Comparison of ENCODE assay signal across 12 cellular contexts in the genomic region with DNA sequence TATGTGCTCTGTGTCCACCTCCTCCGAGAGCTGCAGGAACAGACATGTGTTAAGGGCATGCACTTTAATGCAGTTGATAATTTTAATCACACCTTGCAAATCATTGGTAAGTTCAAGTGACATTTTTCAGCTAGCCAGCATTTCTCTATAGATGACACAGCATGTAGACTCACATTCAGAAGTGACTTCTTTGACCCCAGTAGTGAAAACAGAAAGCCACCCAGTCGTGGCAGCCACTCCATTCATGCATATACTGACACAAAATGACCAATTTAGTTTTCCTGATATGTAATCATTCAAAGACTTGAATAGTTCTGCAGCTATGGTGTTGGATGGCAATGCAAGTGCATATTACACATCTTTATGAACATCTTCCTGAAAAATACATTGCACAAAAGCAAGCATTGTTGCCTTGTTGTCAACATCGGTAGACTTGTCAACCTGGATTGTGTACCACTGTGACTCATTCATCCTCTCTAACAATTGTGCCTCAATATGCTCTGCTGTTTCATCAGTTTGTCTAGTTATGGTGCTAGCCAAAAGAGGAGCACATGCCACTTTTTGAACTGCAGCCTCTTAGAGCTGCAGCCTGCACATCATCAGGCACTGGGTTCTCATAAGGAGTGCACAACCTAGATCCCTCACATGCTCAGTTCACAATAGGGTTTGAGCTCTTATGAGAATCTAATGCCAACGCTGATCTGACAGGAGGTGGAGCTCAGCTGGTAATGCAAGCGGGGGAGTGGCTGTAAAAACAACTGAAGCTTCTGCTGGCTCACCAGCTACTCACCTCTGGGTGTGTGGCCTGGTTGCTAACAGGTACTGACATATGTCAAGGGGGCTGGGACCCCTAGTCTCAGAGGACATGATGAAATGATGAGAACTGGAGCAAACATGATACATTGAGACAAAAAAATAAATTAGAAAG.
A peak's percentile ranks its signal among the peaks of the same experiment; 100 is the strongest.
DNase-seq lines count a peak whose midpoint lies in the region; ATAC-seq, FAIRE-seq and TF ChIP-seq lines count a peak whose summit lies in the region.
"Had no signal": no experiment of that assay in that cellular context is flagged by ENCODE, and none has a peak within 500 bp of the region (broad histone marks: within the 10 kb centered on the region; RNA-seq: fewer than 3 reads in every experiment).

No MANE protein-coding gene starts in this region.

- peaks cover 16% of the 10 kb centered on the region for H3K4me1 ChIP-seq in GM12878 (ENCODE audit: control insufficient read depth, insufficient read depth, low read length)
- H3K4me1 ChIP-seq: left lung had no signal

- POLR2A ChIA-PET in GM12878 (lab: Charles Lee): no interaction called here

- H3K4me1 Mint-ChIP-seq in activated T-cell treated with anti-CD3 and anti-CD28 coated beads, Interleukin-2, amount 50 U/mL, for 4 hours (ENCODE audit: low read depth): no peaks in the 10 kb centered on the region

- peaks cover 14% of the 10 kb centered on the region for H3K9me3 Mint-ChIP-seq in activated T-cell treated with anti-CD3 and anti-CD28 coated beads, Interleukin-2, amount 50 U/mL, for 4 hours

- TF ChIP-seq POLR2A in GM12878 (IDR thresholded peaks at IDR 0.05; ENCODE audit: low read depth, low read length): no peak
- no peak for TF ChIP-seq POLR2A in erythroblast (IDR thresholded peaks at IDR 0.05; ENCODE audit: low read length)

- H3K27me3 Mint-ChIP-seq in activated T-cell treated with anti-CD3 and anti-CD28 coated beads, Interleukin-2, amount 50 U/mL, for 4 hours (ENCODE audit: low read depth): no peaks in the 10 kb centered on the region

- CTCF ChIA-PET in GM12878 (lab: Yijun Ruan, JAX): interaction anchor here (1.0 to 1.2 kb wide), 2 partner anchors 8 to 23 kb away, joined by 3 read pairs; no protein-coding TSS in a partner anchor

- no peak overlapping the region for H3K4me3 ChIP-seq in GM12878
- H3K4me3 ChIP-seq: left lung, SK-N-MC had no signal

- 3% methylated on average over 5 of the region's 5 CpGs for whole genome bisulfite sequencing in GM12878 (ENCODE audit: insufficient coverage, insufficient replicate concordance, low lambda C conversion rate, missing lambda C conversion rate)

- DNase-seq in GM12878 (ENCODE audit: low read depth, low spot score): peak; percentile 23
- DNase-seq in activated gamma-delta T cell treated with Interleukin-2 at 50 U/mL for 16 hours: no peak
- DNase-seq in activated T-cell treated with anti-CD3 and anti-CD28 coated beads, Interleukin-2, amount 50 U/mL, for 4 hours: no peak
- no peak for DNase-seq in mucosa of gallbladder (ENCODE audit: low spot score)
- no peak for DNase-seq in erythroblast (lab: John Stamatoyannopoulos, UW)
- DNase-seq: DND-41, left lung, NCI-H1436 had no signal

- FAIRE-seq in GM12878 (lab: Jason Lieb, UNC): peak; percentile 76

- H3K27me3 ChIP-seq in GM12878 (replicated peaks in 1 of 2; ENCODE audit: control insufficient read depth in 2 of 2, insufficient read depth in 2 of 2, low read length in 1 of 2): no peaks in the 10 kb centered on the region
- H3K27me3 ChIP-seq: left lung had no signal

- H3K36me3 ChIP-seq in GM12878 (ENCODE audit: control insufficient read depth in 2 of 2, insufficient read depth in 2 of 2, low read length in 1 of 2): no peaks in the 10 kb centered on the region
- H3K36me3 ChIP-seq: left lung had no signal

- H3K9ac ChIP-seq in GM12878 (ENCODE audit: control insufficient read depth, insufficient read depth, low read length): no peak overlapping the region

- TF ChIP-seq RAD21 in GM12878 (IDR thresholded peaks at IDR 0.05; ENCODE audit: insufficient read depth, low read depth, low read length): no peak

- no peak for TF ChIP-seq CTCF in GM12878 (IDR thresholded peaks at IDR 0.05 in 2 of 3, conservative IDR thresholded peaks at IDR 0.05 in 1 of 3; ENCODE audit: control insufficient read depth in 2 of 3, extremely low read depth in 1 of 3, insufficient read depth in 1 of 3, low read depth in 3 of 3, low read length in 3 of 3)

- intact Hi-C loops in GM12878 (cut with micrococcal nuclease; ENCODE audit: unreplicated experiment): no loop called here

- no peaks in the 10 kb centered on the region for H4K20me1 ChIP-seq in GM12878 (ENCODE audit: control insufficient read depth, insufficient read depth)

- no TSS peak for BruUV-seq in GM12878 (replicated peaks; lab: Mats Ljungman, UMichigan)

- RAD21 ChIA-PET in GM12878 (lab: Charles Lee; ENCODE audit: unreplicated experiment): interaction anchor here (0.6 to 1.4 kb wide), 5 partner anchors 40 to 236 kb away, joined by 3 to 5 read pairs (median 4); no protein-coding TSS in a partner anchor

- H2AFZ ChIP-seq in GM12878 (ENCODE audit: control insufficient read depth, low read depth, low read length): no peak overlapping the region; the same call in 1 of the 2 replicates

- H3K4me3 Mint-ChIP-seq in activated T-cell treated with anti-CD3 and anti-CD28 coated beads, Interleukin-2, amount 50 U/mL, for 4 hours: no peak overlapping the region

- in situ Hi-C loops in GM12878 (cut with MboI): no loop called here

- H3K79me2 ChIP-seq in GM12878 (ENCODE audit: control insufficient read depth, insufficient read depth, low read length): no peaks in the 10 kb centered on the region

- H3K9me3 ChIP-seq in GM12878 (replicated peaks; ENCODE audit: control insufficient read depth, insufficient read depth, low read length): no peaks in the 10 kb centered on the region
- H3K9me3 ChIP-seq: left lung had no signal

- SMC1A ChIA-PET in GM12878 (lab: Charles Lee; ENCODE audit: uncharacterized antibody, unreplicated experiment): interaction anchor here (1.2 to 2.0 kb wide), 4 partner anchors 14 to 45 kb away, joined by 3 to 9 read pairs (median 4); no protein-coding TSS in a partner anchor

- TF ChIP-seq EP300 in GM12878 (IDR thresholded peaks at IDR 0.05; ENCODE audit: borderline replicate concordance in 1 of 2, control insufficient read depth in 1 of 2, low read depth in 2 of 2, low read length in 2 of 2): no peak

- ATAC-seq in GM18870 (IDR thresholded peaks at IDR 0.05; ENCODE audit: unreplicated experiment) (peak; percentile 97), GM21528 (IDR thresholded peaks at IDR 0.05; ENCODE audit: low FRiP score, unreplicated experiment) (peak; percentile 92), HG03108 (IDR thresholded peaks at IDR 0.05; ENCODE audit: unreplicated experiment) (peak; percentile 96), GM12878 (peak; percentile 97)
- ATAC-seq in activated T-cell treated with anti-CD3 and anti-CD28 coated beads, Interleukin-2, amount 50 U/mL, for 4 hours: no peak
- ATAC-seq: left lung had no signal

- H3K36me3 Mint-ChIP-seq in activated T-cell treated with anti-CD3 and anti-CD28 coated beads, Interleukin-2, amount 50 U/mL, for 4 hours (ENCODE audit: insufficient read depth): no peaks in the 10 kb centered on the region

- peak overlapping the region; percentile 87 for H3K4me2 ChIP-seq in GM12878 (ENCODE audit: control insufficient read depth, insufficient read depth)

- H3K27ac ChIP-seq in GM12878 (ENCODE audit: control insufficient read depth, insufficient read depth): no peak overlapping the region
- H3K27ac ChIP-seq: left lung, SK-N-MC had no signal

TF ChIP-seq in GM12878, 131 proteins besides CTCF, POLR2A, EP300 and RAD21 (continues in another document):
- no peak for TF ChIP-seq SIX5 (IDR thresholded peaks at IDR 0.05; ENCODE audit: low read depth, low read length, severe bottlenecking)
- TF ChIP-seq, protein P1, sequence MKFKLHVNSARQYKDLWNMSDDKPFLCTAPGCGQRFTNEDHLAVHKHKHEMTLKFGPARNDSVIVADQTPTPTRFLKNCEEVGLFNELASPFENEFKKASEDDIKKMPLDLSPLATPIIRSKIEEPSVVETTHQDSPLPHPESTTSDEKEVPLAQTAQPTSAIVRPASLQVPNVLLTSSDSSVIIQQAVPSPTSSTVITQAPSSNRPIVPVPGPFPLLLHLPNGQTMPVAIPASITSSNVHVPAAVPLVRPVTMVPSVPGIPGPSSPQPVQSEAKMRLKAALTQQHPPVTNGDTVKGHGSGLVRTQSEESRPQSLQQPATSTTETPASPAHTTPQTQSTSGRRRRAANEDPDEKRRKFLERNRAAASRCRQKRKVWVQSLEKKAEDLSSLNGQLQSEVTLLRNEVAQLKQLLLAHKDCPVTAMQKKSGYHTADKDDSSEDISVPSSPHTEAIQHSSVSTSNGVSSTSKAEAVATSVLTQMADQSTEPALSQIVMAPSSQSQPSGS (IDR thresholded peaks at IDR 0.05; ENCODE audit: low read length): peak; percentile 28; the same call in 1 of the 2 replicates
- TF ChIP-seq PAX8 (IDR thresholded peaks at IDR 0.05): no peak
- no peak for TF ChIP-seq IRF3 (IDR thresholded peaks at IDR 0.05)
- peak; percentile 25; the same call in 1 of the 2 replicates for TF ChIP-seq IRF4 (IDR thresholded peaks at IDR 0.05; ENCODE audit: low read depth, low read length)
- TF ChIP-seq, protein P2, sequence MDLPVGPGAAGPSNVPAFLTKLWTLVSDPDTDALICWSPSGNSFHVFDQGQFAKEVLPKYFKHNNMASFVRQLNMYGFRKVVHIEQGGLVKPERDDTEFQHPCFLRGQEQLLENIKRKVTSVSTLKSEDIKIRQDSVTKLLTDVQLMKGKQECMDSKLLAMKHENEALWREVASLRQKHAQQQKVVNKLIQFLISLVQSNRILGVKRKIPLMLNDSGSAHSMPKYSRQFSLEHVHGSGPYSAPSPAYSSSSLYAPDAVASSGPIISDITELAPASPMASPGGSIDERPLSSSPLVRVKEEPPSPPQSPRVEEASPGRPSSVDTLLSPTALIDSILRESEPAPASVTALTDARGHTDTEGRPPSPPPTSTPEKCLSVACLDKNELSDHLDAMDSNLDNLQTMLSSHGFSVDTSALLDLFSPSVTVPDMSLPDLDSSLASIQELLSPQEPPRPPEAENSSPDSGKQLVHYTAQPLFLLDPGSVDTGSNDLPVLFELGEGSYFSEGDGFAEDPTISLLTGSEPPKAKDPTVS (IDR thresholded peaks at IDR 0.05; ENCODE audit: low read depth, low read length): no peak
- no peak for TF ChIP-seq ZNF24 (IDR thresholded peaks at IDR 0.05)
- peak; percentile 11; the same call in 1 of the 2 replicates for TF ChIP-seq RUNX3 (IDR thresholded peaks at IDR 0.05; ENCODE audit: low read length)
- peak; percentile 18; the same call in 1 of the 2 replicates for TF ChIP-seq JUNB (IDR thresholded peaks at IDR 0.05)
- TF ChIP-seq MYB (IDR thresholded peaks at IDR 0.05; ENCODE audit: borderline replicate concordance, low read depth, low read length): no peak
- no peak for TF ChIP-seq BRCA1 (IDR thresholded peaks at IDR 0.05; ENCODE audit: low read depth, low read length)
- TF ChIP-seq MTA2 (IDR thresholded peaks at IDR 0.05; ENCODE audit: low read depth): 0 out of 2 replicates have a peak, but pooled peaks have one; percentile 20

Comparison
In these comparisons a context has a peak if more than half of its experiments do, and no peak if none do; other contexts are left out.
1. ATAC-seq: peak in GM18870 (single experiment), GM21528 (single experiment), HG03108 (single experiment) and GM12878 (single experiment); none in activated T-cell treated with anti-CD3 and anti-CD28 coated beads, Interleukin-2, amount 50 U/mL, for 4 hours (0 of 2).